In genomic region chr2:70919672-70920366, GRCh38 we compare ENCODE assay signal across 8 cellular contexts. TPM values are rescaled to one million over a fixed set of nuclear protein-coding genes. Genes with fewer than 3 reads are reported as not detected.
A peak's percentile ranks its signal among the peaks of the same experiment; 100 is the strongest.
DNase-seq lines count a peak whose midpoint lies in the region; ATAC-seq and TF ChIP-seq lines count a peak whose summit lies in the region.

No MANE protein-coding gene starts in this region.

- H3K4me3 ChIP-seq in body of pancreas: no peak overlapping the region

- ATAC-seq in body of pancreas: peak; percentile 88
- no peak for ATAC-seq in GM19397 (IDR thresholded peaks at IDR 0.05; ENCODE audit: unreplicated experiment)

- TF ChIP-seq POLR2A in body of pancreas (IDR thresholded peaks at IDR 0.05): no peak

- no peak overlapping the region for H3K27ac ChIP-seq in body of pancreas

- intact Hi-C loops in body of pancreas (cut with DNase I): loop anchor here (5.0 kb wide), 1 partner anchor 48 kb away; no protein-coding TSS in a partner anchor

- peaks cover 13% of the 10 kb centered on the region for H3K4me1 ChIP-seq in body of pancreas

- H3K36me3 ChIP-seq in body of pancreas (replicated peaks in 1 of 2; ENCODE audit: insufficient read depth in 1 of 2, low read depth in 2 of 2): no peaks in the 10 kb centered on the region

- peak; percentile 80 to 98 (median 96) for TF ChIP-seq CTCF in body of pancreas (IDR thresholded peaks at IDR 0.05)

- peak; percentile 66 to 72 for DNase-seq in AML-193 (lab: John Stamatoyannopoulos, UW)
- DNase-seq in GM19240 (ENCODE audit: insufficient read length, low spot score): peak; percentile 56
- peak; percentile 62 for DNase-seq in NCI-H1694 (lab: John Stamatoyannopoulos, UW)
- peak; percentile 78 for DNase-seq in UCSD-AML1 (lab: John Stamatoyannopoulos, UW; ENCODE audit: unreplicated experiment)
- peak; percentile 88 to 92 (median 90) for DNase-seq in body of pancreas
- peak; percentile 89 for DNase-seq in iPS-NIHi11 (ENCODE audit: low spot score)
- DNase-seq in stimulated activated CD4-positive, alpha-beta T cell treated with anti-CD3 and anti-CD28 coated beads, Interleukin-15, amount 100 ng/mL, for 1 hour (ENCODE audit: low read depth in 1 of 2, low spot score in 1 of 2): peak; percentile 35 to 63

- no peaks in the 10 kb centered on the region for H3K27me3 ChIP-seq in body of pancreas

- H3K9me3 ChIP-seq in body of pancreas: no peaks in the 10 kb centered on the region

- 25 to 26% methylated on average over 16 of the region's 16 CpGs for WGBS in body of pancreas, 2 donors

RNA-seq across cellular contexts. Expression of gene ATP6V1B1, which starts 15.9 kb away (rescaled TPM):
- 10 to 100 TPM in 1 of 2 donors, 1 to 10 TPM in 1; 9.9 to 17.9 TPM for total RNA-seq in body of pancreas

RNA-seq across cellular contexts. Expression of gene VAX2, which starts 19.4 kb away (rescaled TPM):
- total RNA-seq in body of pancreas: 10 to 100 TPM in 1 of 2 donors, under 1 TPM in 1; 0.78 to 10.9 TPM

RNA-seq across cellular contexts. Expression of gene ANKRD53, which starts 58.6 kb away (rescaled TPM):
- total RNA-seq in body of pancreas: 10 to 100 TPM in 1 of 2 donors, 1 to 10 TPM in 1; 4.7 to 10.2 TPM
